11 cellular contexts compared by ENCODE assay signal in genomic region chr4:113452868-113453620, GRCh38.
A peak's percentile ranks its signal among the peaks of the same experiment; 100 is the strongest.
DNase-seq lines count a peak whose midpoint lies in the region; ATAC-seq and TF ChIP-seq lines count a peak whose summit lies in the region.
"Had no signal": no experiment of that assay in that cellular context is flagged by ENCODE, and none has a peak within 500 bp of the region (broad histone marks: within the 10 kb centered on the region; RNA-seq: fewer than 3 reads in every experiment).

No MANE protein-coding gene starts in this region.

- H3K27ac ChIP-seq in HEK293 (ENCODE audit: extremely low read depth, low read depth, low read length) = no peak overlapping the region
- H3K27ac ChIP-seq in vagina = no peak overlapping the region

- POLR2A ChIA-PET in HEK293 (lab: Yijun Ruan, JAX) = no interaction called here

- TF ChIP-seq CTCF in HEK293 (tag by site-specific recombination; IDR thresholded peaks at IDR 0.05) (no peak), vagina (IDR thresholded peaks at IDR 0.05) (no peak)

- ATAC-seq in GM21381 (IDR thresholded peaks at IDR 0.05; ENCODE audit: unreplicated experiment) (no peak), HG03139 (IDR thresholded peaks at IDR 0.05; ENCODE audit: unreplicated experiment) (no peak)
- ATAC-seq: naive thymus-derived CD4-positive, alpha-beta T cell; stimulated activated naive CD8-positive, alpha-beta T cell treated with anti-CD3 and anti-CD28 coated beads, Interleukin-15, amount 100 ng/mL, for 72 hours had no signal

- intact Hi-C loops in vagina (cut with DNase I) = no loop called here

- H3K9ac ChIP-seq in adipocyte (ENCODE audit: low read length) = peak overlapping the region; percentile 39

- H3K4me1 ChIP-seq in HEK293 (ENCODE audit: control insufficient read depth, insufficient read depth, low read length) (no peaks in the 10 kb centered on the region), adipocyte (ENCODE audit: control insufficient read depth, insufficient read depth, low read length) (peaks cover 48% of the 10 kb centered on the region), vagina (peaks cover 8% of the 10 kb centered on the region)

- H3K4me3 ChIP-seq in HEK293 (ENCODE audit: low read depth, low read length) = no peak overlapping the region
- no peak overlapping the region for H3K4me3 ChIP-seq in adipocyte (ENCODE audit: low read length)
- H3K4me3 ChIP-seq in vagina = no peak overlapping the region

- DNase-seq in A172 (ENCODE audit: low spot score) = peak; percentile 40
- peak; percentile 48 for DNase-seq in adipocyte (ENCODE audit: low read depth)
- DNase-seq in iris pigment epithelial cell (ENCODE audit: low read depth) = peak; percentile 97
- DNase-seq in vagina (ENCODE audit: extremely low spot score in 2 of 2) = no peak
- no peak for DNase-seq in DMS153 treated with DMSO at 0.1 percent for 48 hours (lab: John Stamatoyannopoulos, UW; ENCODE audit: unreplicated experiment)
- DNase-seq: COR-L47; naive thymus-derived CD4-positive, alpha-beta T cell; stimulated activated naive CD8-positive, alpha-beta T cell treated with anti-CD3 and anti-CD28 coated beads, Interleukin-15, amount 100 ng/mL, for 72 hours had no signal

- H3K27me3 ChIP-seq in adipocyte (replicated peaks; ENCODE audit: control insufficient read depth, insufficient read depth, low read length) = no peaks in the 10 kb centered on the region
- no peaks in the 10 kb centered on the region for H3K27me3 ChIP-seq in vagina

- no peak for TF ChIP-seq POLR2A in vagina (IDR thresholded peaks at IDR 0.05)

- H3K36me3 ChIP-seq in HEK293 (ENCODE audit: control insufficient read depth in 2 of 2, insufficient read depth in 1 of 2, low read length in 2 of 2) (peaks cover 0 to 6% of the 10 kb centered on the region in 2 experiments; a peak in 1 of 3 replicates), adipocyte (ENCODE audit: control insufficient read depth, insufficient read depth, low read length, severe bottlenecking) (peaks cover 52% of the 10 kb centered on the region), vagina (peaks cover 0 to 5% of the 10 kb centered on the region in 2 donors)

- H3K9me3 ChIP-seq in HEK293 (ENCODE audit: control insufficient read depth, insufficient read depth, low read depth, low read length) = no peaks in the 10 kb centered on the region
- no peaks in the 10 kb centered on the region for H3K9me3 ChIP-seq in adipocyte (ENCODE audit: control insufficient read depth, low read length)
- H3K9me3 ChIP-seq in vagina = no peaks in the 10 kb centered on the region

- CTCF ChIA-PET in HEK293 (lab: Yijun Ruan, JAX) = interaction anchor here (0.6 to 1.2 kb wide), 3 partner anchors 8 to 125 kb away, joined by 3 read pairs; no protein-coding TSS in a partner anchor

TF ChIP-seq in HEK293, 187 proteins besides CTCF, POLR2A, EP300 and RAD21:
- TF ChIP-seq, protein P1, sequence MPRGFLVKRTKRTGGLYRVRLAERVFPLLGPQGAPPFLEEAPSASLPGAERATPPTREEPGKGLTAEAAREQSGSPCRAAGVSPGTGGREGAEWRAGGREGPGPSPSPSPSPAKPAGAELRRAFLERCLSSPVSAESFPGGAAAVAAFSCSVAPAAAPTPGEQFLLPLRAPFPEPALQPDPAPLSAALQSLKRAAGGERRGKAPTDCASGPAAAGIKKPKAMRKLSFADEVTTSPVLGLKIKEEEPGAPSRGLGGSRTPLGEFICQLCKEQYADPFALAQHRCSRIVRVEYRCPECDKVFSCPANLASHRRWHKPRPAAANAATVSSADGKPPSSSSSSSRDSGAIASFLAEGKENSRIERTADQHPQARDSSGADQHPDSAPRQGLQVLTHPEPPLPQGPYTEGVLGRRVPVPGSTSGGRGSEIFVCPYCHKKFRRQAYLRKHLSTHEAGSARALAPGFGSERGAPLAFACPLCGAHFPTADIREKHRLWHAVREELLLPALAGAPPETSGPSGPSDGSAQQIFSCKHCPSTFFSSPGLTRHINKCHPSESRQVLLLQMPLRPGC (tag by site-specific recombination; IDR thresholded peaks at IDR 0.05) = no peak
- TF ChIP-seq, protein P2, sequence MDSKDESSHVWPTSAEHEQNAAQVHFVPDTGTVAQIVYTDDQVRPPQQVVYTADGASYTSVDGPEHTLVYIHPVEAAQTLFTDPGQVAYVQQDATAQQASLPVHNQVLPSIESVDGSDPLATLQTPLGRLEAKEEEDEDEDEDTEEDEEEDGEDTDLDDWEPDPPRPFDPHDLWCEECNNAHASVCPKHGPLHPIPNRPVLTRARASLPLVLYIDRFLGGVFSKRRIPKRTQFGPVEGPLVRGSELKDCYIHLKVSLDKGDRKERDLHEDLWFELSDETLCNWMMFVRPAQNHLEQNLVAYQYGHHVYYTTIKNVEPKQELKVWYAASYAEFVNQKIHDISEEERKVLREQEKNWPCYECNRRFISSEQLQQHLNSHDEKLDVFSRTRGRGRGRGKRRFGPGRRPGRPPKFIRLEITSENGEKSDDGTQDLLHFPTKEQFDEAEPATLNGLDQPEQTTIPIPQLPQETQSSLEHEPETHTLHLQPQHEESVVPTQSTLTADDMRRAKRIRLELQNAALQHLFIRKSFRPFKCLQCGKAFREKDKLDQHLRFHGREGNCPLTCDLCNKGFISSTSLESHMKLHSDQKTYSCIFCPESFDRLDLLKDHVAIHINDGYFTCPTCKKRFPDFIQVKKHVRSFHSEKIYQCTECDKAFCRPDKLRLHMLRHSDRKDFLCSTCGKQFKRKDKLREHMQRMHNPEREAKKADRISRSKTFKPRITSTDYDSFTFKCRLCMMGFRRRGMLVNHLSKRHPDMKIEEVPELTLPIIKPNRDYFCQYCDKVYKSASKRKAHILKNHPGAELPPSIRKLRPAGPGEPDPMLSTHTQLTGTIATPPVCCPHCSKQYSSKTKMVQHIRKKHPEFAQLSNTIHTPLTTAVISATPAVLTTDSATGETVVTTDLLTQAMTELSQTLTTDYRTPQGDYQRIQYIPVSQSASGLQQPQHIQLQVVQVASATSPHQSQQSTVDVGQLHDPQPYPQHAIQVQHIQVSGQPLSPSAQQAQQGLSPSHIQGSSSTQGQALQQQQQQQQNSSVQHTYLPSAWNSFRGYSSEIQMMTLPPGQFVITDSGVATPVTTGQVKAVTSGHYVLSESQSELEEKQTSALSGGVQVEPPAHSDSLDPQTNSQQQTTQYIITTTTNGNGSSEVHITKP (tag by site-specific recombination; IDR thresholded peaks at IDR 0.05) = peak; percentile 94
- TF ChIP-seq ATF2 (tag by site-specific recombination; IDR thresholded peaks at IDR 0.05; ENCODE audit: low read depth) = no peak

Comparison
In these comparisons a context has a peak if more than half of its experiments do, and no peak if none do; other contexts are left out.
1. DNase-seq: peak in A172 (single experiment), adipocyte (single experiment) and iris pigment epithelial cell (single experiment); none in vagina (0 of 2) and DMS153 treated with DMSO at 0.1 percent for 48 hours (single experiment).